27 cellular contexts compared by ENCODE assay signal in genomic region chr1:219810451-219810850, GRCh38.
"Had no signal": no experiment of that assay in that cellular context is flagged by ENCODE, and none has a peak within 500 bp of the region (broad histone marks: within the 10 kb centered on the region; RNA-seq: fewer than 3 reads in every experiment).

No MANE protein-coding gene starts in this region.

- H3K27ac Mint-ChIP-seq: activated CD8-positive, alpha-beta T cell treated with anti-CD3 and anti-CD28 coated beads, Interleukin-2, amount 10 ng/mL, durations not matched to agents 7 days and 5 days; activated naive CD4-positive, alpha-beta T cell treated with anti-CD3 and anti-CD28 coated beads for 36 hours; activated naive CD8-positive, alpha-beta T cell; activated T-cell treated with anti-CD3 and anti-CD28 coated beads, Interleukin-2, amount 50 U/mL, for 24 hours; activated T-helper 17 cell treated with anti-CD3 and anti-CD28 coated beads, Interleukin-2, amount 50 U/mL, for 72 hours; T-helper 1 cell treated with Interleukin-12 subunit alpha and Interleukin-12 subunit beta and Interleukin-4 antibody, amounts not matched to agents 30 μg/mL and 1 μg/mL, for 36 hours had no signal

- DNase-seq: activated CD4-positive, alpha-beta T cell treated with anti-CD3 and anti-CD28 coated beads for 4 hours; activated CD4-positive, alpha-beta T cell treated with anti-CD3 and anti-CD28 coated beads, Interleukin-2, amount 50 U/mL, for 4 hours; activated CD8-positive, alpha-beta memory T cell treated with anti-CD3 and anti-CD28 coated beads, Interleukin-2, amount 50 U/mL, for 48 hours; activated CD8-positive, alpha-beta T cell treated with anti-CD3 and anti-CD28 coated beads, Interleukin-2, amount 10 ng/mL, durations not matched to agents 7 days and 5 days; activated gamma-delta T cell; activated naive CD4-positive, alpha-beta T cell treated with anti-CD3 and anti-CD28 coated beads for 36 hours; activated T-cell treated with anti-CD3 and anti-CD28 coated beads, Interleukin-2, amount 50 U/mL, for 24 hours; brain microvascular endothelial cell; cerebellar nuclear complex; MG63; NCI-H1105; NCI-H1436; NCI-H1694 treated with DMSO at 0.1 percent for 48 hours; NCI-H2029 treated with DMSO at 0.1 percent for 48 hours; NCI-H510A treated with DMSO at 0.1 percent for 48 hours; NCI-H69; NK-92 treated with Interleukin-12 subunit alpha and Interleukin-12 subunit beta, amount 100 ng/mL, for 24 hours; OCI-M1; Peyer's patch; SHP77 had no signal

- H3K36me3 ChIP-seq: brain microvascular endothelial cell, MG63, Peyer's patch, SJSA1 had no signal

- H3K4me3 ChIP-seq: MG63, Peyer's patch, SJSA1 had no signal

- H3K4me1 ChIP-seq: Peyer's patch, SJSA1 had no signal

- H3K27ac ChIP-seq: brain microvascular endothelial cell, KMS-11, Peyer's patch, RWPE1, SJSA1 had no signal

- H3K4me2 ChIP-seq: KMS-11 had no signal

- ATAC-seq: activated CD4-positive, CD25-positive, alpha-beta regulatory T cell treated with anti-CD3 and anti-CD28 coated beads, Interleukin-2, amount 50 U/mL, for 24 hours; activated CD8-positive, alpha-beta T cell treated with anti-CD3 and anti-CD28 coated beads, Interleukin-2, amount 10 ng/mL, durations not matched to agents 7 days and 5 days; activated T-helper 17 cell treated with anti-CD3 and anti-CD28 coated beads, Interleukin-2, amount 50 U/mL, for 72 hours had no signal

- H3K4me3 Mint-ChIP-seq: activated CD8-positive, alpha-beta T cell treated with anti-CD3 and anti-CD28 coated beads, Interleukin-2, amount 10 ng/mL, durations not matched to agents 7 days and 5 days; activated naive CD4-positive, alpha-beta T cell treated with anti-CD3 and anti-CD28 coated beads for 36 hours; activated naive CD8-positive, alpha-beta T cell; activated T-cell treated with anti-CD3 and anti-CD28 coated beads, Interleukin-2, amount 50 U/mL, for 24 hours; activated T-helper 17 cell treated with anti-CD3 and anti-CD28 coated beads, Interleukin-2, amount 50 U/mL, for 72 hours; T-helper 1 cell treated with Interleukin-12 subunit alpha and Interleukin-12 subunit beta and Interleukin-4 antibody, amounts not matched to agents 30 μg/mL and 1 μg/mL, for 36 hours had no signal

- H3K27me3 ChIP-seq: Peyer's patch, SJSA1 had no signal

- H3K9me3 Mint-ChIP-seq: activated naive CD4-positive, alpha-beta T cell treated with anti-CD3 and anti-CD28 coated beads for 36 hours; activated T-cell treated with anti-CD3 and anti-CD28 coated beads, Interleukin-2, amount 50 U/mL, for 24 hours; T-helper 1 cell treated with Interleukin-12 subunit alpha and Interleukin-12 subunit beta and Interleukin-4 antibody, amounts not matched to agents 30 μg/mL and 1 μg/mL, for 36 hours had no signal

- H3K36me3 Mint-ChIP-seq: activated naive CD8-positive, alpha-beta T cell had no signal

- H3K4me1 Mint-ChIP-seq: activated T-helper 17 cell treated with anti-CD3 and anti-CD28 coated beads, Interleukin-2, amount 50 U/mL, for 72 hours had no signal
